Comparison of ENCODE assay signal across 10 cellular contexts in the genomic region with DNA sequence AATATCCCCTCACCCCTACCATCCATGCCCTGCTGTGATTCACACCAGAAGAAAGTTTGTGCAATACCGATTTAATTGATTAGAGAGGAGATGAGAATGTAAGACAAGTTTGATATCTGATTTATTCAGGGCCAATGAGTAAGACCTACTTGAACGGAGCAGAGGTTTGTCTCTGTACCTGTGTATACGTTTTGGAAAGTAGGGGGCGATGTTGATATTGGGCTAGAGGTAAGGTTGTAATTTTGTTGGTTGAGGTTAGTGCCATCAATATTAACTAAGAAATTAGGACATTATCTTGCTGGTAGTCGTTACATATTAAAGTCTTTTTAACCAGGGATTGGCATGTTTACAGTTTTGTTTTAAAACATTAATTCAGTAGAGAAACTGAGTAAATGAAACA. TPM values are rescaled to one million over a fixed set of nuclear protein-coding genes. Genes with fewer than 3 reads are reported as not detected.
A peak's percentile ranks its signal among the peaks of the same experiment; 100 is the strongest.
DNase-seq lines count a peak whose midpoint lies in the region; ATAC-seq, FAIRE-seq and TF ChIP-seq lines count a peak whose summit lies in the region.
"Had no signal": no experiment of that assay in that cellular context is flagged by ENCODE, and none has a peak within 500 bp of the region (broad histone marks: within the 10 kb centered on the region; RNA-seq: fewer than 3 reads in every experiment).

No MANE protein-coding gene starts in this region.

- no peak overlapping the region for H3K9ac ChIP-seq in colonic mucosa (ENCODE audit: low read depth in 2 of 2, low read length in 2 of 2)
- H3K9ac ChIP-seq: BLaER1 treated with 17β-estradiol and CSF1 and Interleukin-3, amounts not matched to agents 10 nM and 100 nM had no signal

- no peak overlapping the region for H3K4me3 Mint-ChIP-seq in activated CD4-positive, alpha-beta T cell treated with anti-CD3 and anti-CD28 coated beads for 36 hours

- POLR2A ChIA-PET in activated CD4-positive, alpha-beta T cell treated with anti-CD3 and anti-CD28 coated beads for 36 hours (lab: Charles Lee) = no interaction called here
- POLR2A ChIA-PET in GM10248 (lab: Yijun Ruan, JAX) = no interaction called here

- no peaks in the 10 kb centered on the region for H3K27me3 ChIP-seq in colonic mucosa
- no peaks in the 10 kb centered on the region for H3K27me3 ChIP-seq in small intestine (ENCODE audit: control insufficient read depth in 2 of 2, insufficient read depth in 2 of 2, low read length in 2 of 2)
- H3K27me3 ChIP-seq: BLaER1 treated with 17β-estradiol and CSF1 and Interleukin-3, amounts not matched to agents 10 nM and 100 nM had no signal

- CTCF ChIA-PET in activated CD4-positive, alpha-beta T cell treated with anti-CD3 and anti-CD28 coated beads for 36 hours (lab: Charles Lee) = no interaction called here
- CTCF ChIA-PET in GM10248 (lab: Yijun Ruan, JAX) = no interaction called here

- H3K9me3 ChIP-seq in colonic mucosa = no peaks in the 10 kb centered on the region
- H3K9me3 ChIP-seq in small intestine (ENCODE audit: control insufficient read depth, low read depth) = no peaks in the 10 kb centered on the region

- DNase-seq in activated CD4-positive, alpha-beta T cell treated with anti-CD3 and anti-CD28 coated beads for 36 hours = no peak
- DNase-seq in activated CD4-positive, alpha-beta T cell treated with anti-CD3 and anti-CD28 coated beads for 48 hours = no peak
- DNase-seq in NCI-H69 (lab: John Stamatoyannopoulos, UW) = peak; percentile 33
- DNase-seq in colonic mucosa = no peak
- DNase-seq in small intestine = peak; percentile 16
- no peak for DNase-seq in SKM-1 treated with dmso at 0.1 percent for 144 hours (lab: John Stamatoyannopoulos, UW; ENCODE audit: unreplicated experiment)
- DNase-seq in GM10248 (ENCODE audit: extremely low spot score) = no peak
- DNase-seq: stimulated activated CD4-positive, alpha-beta T cell treated with anti-CD3 and anti-CD28 coated beads, Interleukin-4, amount 100 ng/mL, for 1 hour had no signal

- intact Hi-C loops in activated CD4-positive, alpha-beta T cell treated with anti-CD3 and anti-CD28 coated beads for 36 hours (cut with DNase I, micrococcal nuclease) = loop anchor here in 1 of 2 experiments (1.0 to 5.0 kb wide), 2 partner anchors 237 to 308 kb away; partner anchors contain the start of gene POLQ
- intact Hi-C loops in colonic mucosa (cut with DNase I) = no loop called here

- H3K4me3 ChIP-seq in colonic mucosa (no peak overlapping the region), small intestine (ENCODE audit: low read depth in 1 of 2, low read length in 2 of 2) (no peak overlapping the region)
- H3K4me3 ChIP-seq: BLaER1 treated with 17β-estradiol and CSF1 and Interleukin-3, amounts not matched to agents 10 nM and 100 nM had no signal

- TF ChIP-seq CTCF in colonic mucosa (IDR thresholded peaks at IDR 0.05) = peak; percentile 16
- no peak for TF ChIP-seq CTCF in GM10248 (IDR thresholded peaks at IDR 0.05; ENCODE audit: control extremely low read depth, extremely low read depth, low read depth, missing control alignments)

- no peak for FAIRE-seq in small intestine (lab: Jason Lieb, UNC)

- H3K27ac Mint-ChIP-seq in activated CD4-positive, alpha-beta T cell treated with anti-CD3 and anti-CD28 coated beads for 36 hours = no peak overlapping the region

- ATAC-seq in activated CD4-positive, alpha-beta T cell treated with anti-CD3 and anti-CD28 coated beads for 36 hours = peak; percentile 36
- ATAC-seq in GM18858 (IDR thresholded peaks at IDR 0.05; ENCODE audit: unreplicated experiment) = no peak

- H3K36me3 ChIP-seq in colonic mucosa = no peaks in the 10 kb centered on the region
- H3K36me3 ChIP-seq in small intestine (ENCODE audit: control insufficient read depth in 2 of 2, insufficient read depth in 2 of 2, low read length in 2 of 2) = no peaks in the 10 kb centered on the region

- H3K4me1 ChIP-seq in colonic mucosa (no peaks in the 10 kb centered on the region), small intestine (ENCODE audit: control insufficient read depth in 2 of 2, insufficient read depth in 1 of 2, low read depth in 1 of 2, low read length in 1 of 2) (no peaks in the 10 kb centered on the region)
- H3K4me1 ChIP-seq: BLaER1 treated with 17β-estradiol and CSF1 and Interleukin-3, amounts not matched to agents 10 nM and 100 nM had no signal

- H3K27ac ChIP-seq in colonic mucosa = no peak overlapping the region
- no peak overlapping the region for H3K27ac ChIP-seq in small intestine (ENCODE audit: low read depth in 1 of 2, low read length in 1 of 2)
- H3K27ac ChIP-seq: BLaER1 treated with 17β-estradiol and CSF1 and Interleukin-3, amounts not matched to agents 10 nM and 100 nM had no signal

- no peaks in the 10 kb centered on the region for H3K9me3 Mint-ChIP-seq in activated CD4-positive, alpha-beta T cell treated with anti-CD3 and anti-CD28 coated beads for 36 hours (ENCODE audit: low read depth)

- no peaks in the 10 kb centered on the region for H3K27me3 Mint-ChIP-seq in activated CD4-positive, alpha-beta T cell treated with anti-CD3 and anti-CD28 coated beads for 36 hours

- H3K4me1 Mint-ChIP-seq in activated CD4-positive, alpha-beta T cell treated with anti-CD3 and anti-CD28 coated beads for 36 hours = no peaks in the 10 kb centered on the region

- 34 to 55% (median 41%) methylated on average over 5 of the region's 5 CpGs for WGBS in small intestine, 3 donors

- peaks cover 24% of the 10 kb centered on the region for H3K36me3 Mint-ChIP-seq in activated CD4-positive, alpha-beta T cell treated with anti-CD3 and anti-CD28 coated beads for 36 hours (ENCODE audit: low read depth)

RNA-seq across cellular contexts. Expression of gene EAF2, which starts 20.5 kb away (rescaled TPM):
- 10 to 100 TPM; 12.4 to 12.9 TPM for total RNA-seq in activated CD4-positive, alpha-beta T cell treated with anti-CD3 and anti-CD28 coated beads for 36 hours
- total RNA-seq in colonic mucosa = 1 to 10 TPM; 4.5 to 6.3 TPM
- 10 to 100 TPM in 1 of 3 donors, 1 to 10 TPM in 2; 4.9 to 18.1 (median 8.5) TPM for polyA plus RNA-seq in small intestine

RNA-seq across cellular contexts. Expression of gene IQCB1, which starts 20.7 kb away (rescaled TPM):
- 10 to 100 TPM; 41.3 to 42.8 TPM for total RNA-seq in activated CD4-positive, alpha-beta T cell treated with anti-CD3 and anti-CD28 coated beads for 36 hours
- total RNA-seq in colonic mucosa = 10 to 100 TPM; 10.8 to 12.5 TPM
- 10 to 100 TPM in 1 of 3 donors, 1 to 10 TPM in 2; 8.9 to 12.8 (median 9.4) TPM for polyA plus RNA-seq in small intestine

RNA-seq across cellular contexts. Expression of gene SLC15A2, which starts 38.6 kb away (rescaled TPM):
- under 1 TPM; 0.53 to 0.59 TPM for total RNA-seq in activated CD4-positive, alpha-beta T cell treated with anti-CD3 and anti-CD28 coated beads for 36 hours
- total RNA-seq in colonic mucosa = 1 to 10 TPM; 1.4 to 3.1 TPM
- 1 to 10 TPM in 1 of 3 donors, under 1 TPM in 2; 0.34 to 1.1 (median 0.54) TPM for polyA plus RNA-seq in small intestine

Comparison
In these comparisons a context has a peak if more than half of its experiments do, and no peak if none do; other contexts are left out.
1. DNase-seq: peak in NCI-H69 (single experiment) and small intestine (single experiment); none in activated CD4-positive, alpha-beta T cell treated with anti-CD3 and anti-CD28 coated beads for 36 hours (single experiment), activated CD4-positive, alpha-beta T cell treated with anti-CD3 and anti-CD28 coated beads for 48 hours (single experiment), colonic mucosa (single experiment), SKM-1 treated with dmso at 0.1 percent for 144 hours (single experiment) and GM10248 (single experiment).